In genomic region chr4:8221985-8222384, GRCh38 we compare ENCODE assay signal across 14 cellular contexts. TPM values are rescaled to one million over a fixed set of nuclear protein-coding genes. Genes with fewer than 3 reads are reported as not detected.
DNase-seq lines count a peak whose midpoint lies in the region; ATAC-seq and TF ChIP-seq lines count a peak whose summit lies in the region.
"Had no signal": no experiment of that assay in that cellular context is flagged by ENCODE, and none has a peak within 500 bp of the region (broad histone marks: within the 10 kb centered on the region; RNA-seq: fewer than 3 reads in every experiment).

No MANE protein-coding gene starts in this region.

- no peak overlapping the region for H2AK5ac ChIP-seq in H9 (ENCODE audit: insufficient read length, low read length)

- H2BK20ac ChIP-seq in H9 (ENCODE audit: low read depth, low read length, poor library complexity, severe bottlenecking), result no peak overlapping the region

- H3K56ac ChIP-seq in H9 (ENCODE audit: insufficient read length, low read depth, low read length), result no peak overlapping the region

- no peak overlapping the region for H2BK120ac ChIP-seq in H9 (ENCODE audit: low read depth, low read length, poor library complexity, severe bottlenecking)

- H3K4me1 Mint-ChIP-seq in CD8-positive, alpha-beta T cell (ENCODE audit: low read depth), result peaks cover 61% of the 10 kb centered on the region
- peaks cover 19% of the 10 kb centered on the region for H3K4me1 Mint-ChIP-seq in stimulated activated memory B cell treated with anti-CD40 and anti-IgM and Interleukin-4, amounts not matched to agents 10 μg/mL and 1 μg/mL and 100 μg/mL, for 72 hours
- H3K4me1 Mint-ChIP-seq in H9, result peaks cover 17 to 22% of the 10 kb centered on the region in 2 experiments

- no peaks in the 10 kb centered on the region for H3K27me3 ChIP-seq in CD8-positive, alpha-beta T cell (ENCODE audit: insufficient read depth, low read length)
- H3K27me3 ChIP-seq in OCI-LY3 (ENCODE audit: low read depth, low read length), result no peaks in the 10 kb centered on the region
- H3K27me3 ChIP-seq in gastroesophageal sphincter, result no peaks in the 10 kb centered on the region
- no peaks in the 10 kb centered on the region for H3K27me3 ChIP-seq in H9 (ENCODE audit: insufficient read depth, low read length)
- H3K27me3 ChIP-seq: BE2C, cardiac muscle cell had no signal

- H2BK5ac ChIP-seq in H9 (ENCODE audit: insufficient read length, low read length), result no peak overlapping the region

- no peak overlapping the region for H4K91ac ChIP-seq in H9 (ENCODE audit: insufficient read length, low read depth, low read length)

- H3K79me2 ChIP-seq in OCI-LY3 (ENCODE audit: low read length), result no peaks in the 10 kb centered on the region
- H3K79me2 ChIP-seq in H9 (ENCODE audit: insufficient read depth, low read length), result no peaks in the 10 kb centered on the region

- H3K23me2 ChIP-seq in H9 (ENCODE audit: insufficient read length, low read depth, low read length, poor library complexity, severe bottlenecking), result no peaks in the 10 kb centered on the region

- no peak overlapping the region for H3T11ph ChIP-seq in H9 (ENCODE audit: low read length)

- POLR2A ChIA-PET in CD8-positive, alpha-beta T cell (lab: Charles Lee), result no interaction called here

- no peak overlapping the region for H3K14ac ChIP-seq in H9 (ENCODE audit: insufficient read depth, low read length)

- H3K36me3 ChIP-seq in CD8-positive, alpha-beta T cell (ENCODE audit: insufficient read depth, low read length), result no peaks in the 10 kb centered on the region
- H3K36me3 ChIP-seq in OCI-LY3 (replicated peaks; ENCODE audit: low read depth, low read length) (peaks cover 15% of the 10 kb centered on the region), gastroesophageal sphincter (peaks cover 0 to 16% of the 10 kb centered on the region in 2 donors)
- H3K36me3 ChIP-seq: cardiac muscle cell had no signal

- ATAC-seq in CD8-positive, alpha-beta T cell, result peak; percentile 22
- ATAC-seq in gastroesophageal sphincter, result no peak
- ATAC-seq in stimulated activated memory B cell treated with anti-CD40 and anti-IgM and Interleukin-4, amounts not matched to agents 10 μg/mL and 1 μg/mL and 100 μg/mL, for 72 hours, result no peak
- ATAC-seq in HG02938 (IDR thresholded peaks at IDR 0.05; ENCODE audit: unreplicated experiment), result no peak
- ATAC-seq: WTC11 had no signal

- H3K4ac ChIP-seq in H9 (ENCODE audit: low read depth, low read length), result no peak overlapping the region

- no peak for TF ChIP-seq POLR2A in gastroesophageal sphincter (IDR thresholded peaks at IDR 0.05)

- intact Hi-C loops in CD8-positive, alpha-beta T cell (cut with DNase I, micrococcal nuclease), result loop anchor here in 1 of 2 experiments (2.0 kb wide), 1 partner anchor 21 kb away; no protein-coding TSS in a partner anchor

- peaks cover 59% of the 10 kb centered on the region for H3K36me3 Mint-ChIP-seq in CD8-positive, alpha-beta T cell
- peaks cover 76% of the 10 kb centered on the region for H3K36me3 Mint-ChIP-seq in stimulated activated memory B cell treated with anti-CD40 and anti-IgM and Interleukin-4, amounts not matched to agents 10 μg/mL and 1 μg/mL and 100 μg/mL, for 72 hours
- no peaks in the 10 kb centered on the region for H3K36me3 Mint-ChIP-seq in H9 (ENCODE audit: insufficient read depth in 1 of 3, low read depth in 3 of 3)
- H3K36me3 Mint-ChIP-seq: WTC11 had no signal

- H3K79me1 ChIP-seq in H9 (ENCODE audit: insufficient read depth, low read depth, low read length, poor library complexity, severe bottlenecking), result no peaks in the 10 kb centered on the region

- no peak overlapping the region for H3K4me3 Mint-ChIP-seq in CD8-positive, alpha-beta T cell
- no peak overlapping the region for H3K4me3 Mint-ChIP-seq in stimulated activated memory B cell treated with anti-CD40 and anti-IgM and Interleukin-4, amounts not matched to agents 10 μg/mL and 1 μg/mL and 100 μg/mL, for 72 hours
- no peak overlapping the region for H3K4me3 Mint-ChIP-seq in H9
- H3K4me3 Mint-ChIP-seq: WTC11 had no signal

- no peak overlapping the region for H2BK12ac ChIP-seq in H9 (ENCODE audit: insufficient read length, low read depth, low read length)

- H3K27ac ChIP-seq in CD8-positive, alpha-beta T cell (ENCODE audit: low read depth, low read length), result no peak overlapping the region
- H3K27ac ChIP-seq in OCI-LY3 (ENCODE audit: low read length), result peak overlapping the region; percentile 1; the same call in 1 of the 2 replicates
- peak overlapping the region in 3 of 4 donors; percentile 31 to 48 (median 33) for H3K27ac ChIP-seq in gastroesophageal sphincter
- no peak overlapping the region for H3K27ac ChIP-seq in H9 (ENCODE audit: insufficient read length, low read depth, low read length)
- H3K27ac ChIP-seq: cardiac muscle cell, tibial artery had no signal

- no peak for DNase-seq in CD8-positive, alpha-beta T cell
- DNase-seq in H9 (no peak), NCI-H526 (lab: John Stamatoyannopoulos, UW) (no peak), hippocampal formation (lab: John Stamatoyannopoulos, UW) (no peak)
- DNase-seq: activated naive CD4-positive, alpha-beta T cell treated with anti-CD3 and anti-CD28 coated beads, Interleukin-2, amount 50 U/mL, for 16 hours; BE2C; stimulated activated CD4-positive, alpha-beta T cell treated with anti-CD3 and anti-CD28 coated beads, Interleukin-15, amount 100 ng/mL, for 24 hours; tibial artery had no signal

- no peak overlapping the region for H2BK15ac ChIP-seq in H9 (ENCODE audit: low read depth, low read length)

- no peak for TF ChIP-seq EP300 in gastroesophageal sphincter (IDR thresholded peaks at IDR 0.05)

- H3K9me3 ChIP-seq in CD8-positive, alpha-beta T cell (ENCODE audit: low read length), result no peaks in the 10 kb centered on the region
- H3K9me3 ChIP-seq in OCI-LY3 (ENCODE audit: insufficient read depth, low read length) (no peaks in the 10 kb centered on the region), gastroesophageal sphincter (no peaks in the 10 kb centered on the region), H9 (ENCODE audit: control insufficient read depth, low read depth, low read length) (no peaks in the 10 kb centered on the region)
- H3K9me3 ChIP-seq: BE2C, tibial artery had no signal

- no peaks in the 10 kb centered on the region for H3K9me3 Mint-ChIP-seq in CD8-positive, alpha-beta T cell
- no peaks in the 10 kb centered on the region for H3K9me3 Mint-ChIP-seq in stimulated activated memory B cell treated with anti-CD40 and anti-IgM and Interleukin-4, amounts not matched to agents 10 μg/mL and 1 μg/mL and 100 μg/mL, for 72 hours
- H3K9me3 Mint-ChIP-seq in H9, result no peaks in the 10 kb centered on the region

- no peak overlapping the region for H2AFZ ChIP-seq in OCI-LY3 (ENCODE audit: low read depth, low read length)
- H2AFZ ChIP-seq in H9 (ENCODE audit: low read length), result no peak overlapping the region

- no peak overlapping the region for H3K23ac ChIP-seq in H9 (ENCODE audit: insufficient read length, low read depth, low read length)

- H4K20me1 ChIP-seq in OCI-LY3 (ENCODE audit: insufficient read depth, low read length) (no peaks in the 10 kb centered on the region), H9 (ENCODE audit: control insufficient read depth, insufficient read depth, insufficient read length) (no peaks in the 10 kb centered on the region)

- H3K18ac ChIP-seq in H9 (ENCODE audit: insufficient read length, low read depth, low read length), result no peak overlapping the region

- H3K4me3 ChIP-seq in CD8-positive, alpha-beta T cell (ENCODE audit: low read depth, low read length), result no peak overlapping the region
- H3K4me3 ChIP-seq in OCI-LY3 (ENCODE audit: low read length) (no peak overlapping the region), gastroesophageal sphincter (no peak overlapping the region)
- H3K4me3 ChIP-seq: cardiac muscle cell, tibial artery had no signal

- H4K8ac ChIP-seq in H9 (replicated peaks; ENCODE audit: insufficient read length, low read depth, low read length), result no peak overlapping the region

- CTCF ChIA-PET in CD8-positive, alpha-beta T cell (lab: Charles Lee), result interaction anchor here (1.9 to 3.0 kb wide), 2 partner anchors 21 to 45 kb away, joined by 9 read pairs; no protein-coding TSS in a partner anchor

- H3K27ac Mint-ChIP-seq in CD8-positive, alpha-beta T cell, result peak overlapping the region; percentile 91
- peak overlapping the region; percentile 63 for H3K27ac Mint-ChIP-seq in stimulated activated memory B cell treated with anti-CD40 and anti-IgM and Interleukin-4, amounts not matched to agents 10 μg/mL and 1 μg/mL and 100 μg/mL, for 72 hours
- peak overlapping the region in 1 of 3 experiments; percentile 23; a peak in 1 of 7 replicates for H3K27ac Mint-ChIP-seq in H9
- H3K27ac Mint-ChIP-seq: WTC11 had no signal

- peaks cover 44% of the 10 kb centered on the region for H3K4me1 ChIP-seq in CD8-positive, alpha-beta T cell (ENCODE audit: insufficient read depth, low read length)
- peaks cover 15% of the 10 kb centered on the region for H3K4me1 ChIP-seq in OCI-LY3 (ENCODE audit: low read length)
- no peaks in the 10 kb centered on the region for H3K4me1 ChIP-seq in gastroesophageal sphincter
- H3K4me1 ChIP-seq in H9 (ENCODE audit: insufficient read depth, low read length), result peaks cover 4% of the 10 kb centered on the region
- H3K4me1 ChIP-seq: tibial artery had no signal

- H3K4me2 ChIP-seq in OCI-LY3 (ENCODE audit: low read length) (peak overlapping the region; percentile 29; the same call in 1 of the 2 replicates), H9 (ENCODE audit: insufficient read depth, insufficient read length, low read length) (no peak overlapping the region)

- H3K27me3 Mint-ChIP-seq in CD8-positive, alpha-beta T cell (ENCODE audit: low read depth), result no peaks in the 10 kb centered on the region
- H3K27me3 Mint-ChIP-seq in stimulated activated memory B cell treated with anti-CD40 and anti-IgM and Interleukin-4, amounts not matched to agents 10 μg/mL and 1 μg/mL and 100 μg/mL, for 72 hours, result no peaks in the 10 kb centered on the region
- no peaks in the 10 kb centered on the region; the same call in 1 of the 2 replicates for H3K27me3 Mint-ChIP-seq in H9 (ENCODE audit: low read depth)

- H3K9ac ChIP-seq in OCI-LY3 (ENCODE audit: low read length) (no peak overlapping the region), H9 (ENCODE audit: extremely low read depth, insufficient read length, low read length) (no peak overlapping the region)

- TF ChIP-seq CTCF in CD8-positive, alpha-beta T cell (IDR thresholded peaks at IDR 0.05), result no peak
- TF ChIP-seq CTCF in OCI-LY3 (IDR thresholded peaks at IDR 0.05; ENCODE audit: low read depth, low read length) (no peak), gastroesophageal sphincter (IDR thresholded peaks at IDR 0.05) (no peak), H9 (conservative IDR thresholded peaks at IDR 0.05) (no peak)

- H4K5ac ChIP-seq in H9 (ENCODE audit: insufficient read length, low read depth, low read length), result no peak overlapping the region

RNA-seq across cellular contexts. Expression of gene SH3TC1, which starts 22.9 kb away (rescaled TPM):
- total RNA-seq in CD8-positive, alpha-beta T cell, result 100 to 1,000 TPM in 1 of 2 experiments, 10 to 100 TPM in 1; 90.7 to 102 TPM
- total RNA-seq in gastroesophageal sphincter (10 to 100 TPM in 3 of 4 donors, 1 to 10 TPM in 1; 9.6 to 12.9 (median 12.6) TPM), H9 (2021) (0.39 and 0.74 TPM in 2 replicates)

RNA-seq across cellular contexts. Expression of gene HTRA3, which starts 47.6 kb away (rescaled TPM):
- not detected for total RNA-seq in CD8-positive, alpha-beta T cell
- 10 to 100 TPM; 30.2 to 80.5 (median 59.9) TPM for total RNA-seq in gastroesophageal sphincter
- 2.9 and 3.0 TPM in 2 replicates for total RNA-seq in H9 (2021)

Comparison
In these comparisons a context has a peak if more than half of its experiments do, and no peak if none do; other contexts are left out.
1. H3K27ac ChIP-seq: peak in OCI-LY3 (single experiment) and gastroesophageal sphincter (3 of 4); none in CD8-positive, alpha-beta T cell (single experiment) and H9 (single experiment).
2. RNA of gene SH3TC1, which starts 22.9 kb away (total RNA-seq): 90.7 to 102 TPM in CD8-positive, alpha-beta T cell; 9.6 to 12.9 TPM in gastroesophageal sphincter and 0.39 to 0.74 TPM in H9; every median in the first group is over 4 times any median in the second.